In the genomic region with DNA sequence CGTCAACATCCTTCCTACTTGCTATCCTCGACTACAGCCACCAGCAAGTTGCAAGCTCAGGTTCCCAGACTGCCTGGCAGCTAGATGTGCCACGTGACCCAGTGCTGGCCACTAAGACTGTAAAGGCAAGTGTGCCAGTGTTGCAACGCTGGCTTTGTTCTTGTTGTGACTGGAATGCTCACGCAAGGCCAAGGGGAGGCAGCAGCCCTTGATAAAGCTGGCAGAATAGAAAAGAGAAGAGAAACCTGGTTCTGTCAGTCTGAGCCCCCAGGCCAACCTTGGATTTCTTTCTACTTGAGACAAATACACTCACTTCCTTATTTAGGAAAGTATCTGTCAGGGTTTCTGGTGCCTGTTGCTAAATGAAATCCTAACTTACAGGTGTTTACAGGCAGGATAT, we compare ENCODE assay signal across 9 cellular contexts.
DNase-seq lines count a peak whose midpoint lies in the region; ATAC-seq and TF ChIP-seq lines count a peak whose summit lies in the region.
"Had no signal": no experiment of that assay in that cellular context is flagged by ENCODE, and none has a peak within 500 bp of the region (broad histone marks: within the 10 kb centered on the region; RNA-seq: fewer than 3 reads in every experiment).

No MANE protein-coding gene starts in this region.

- no peak overlapping the region for H3K4me3 Mint-ChIP-seq in CD4-positive, alpha-beta memory T cell

- H3K27ac ChIP-seq in heart right ventricle: peak overlapping the region; percentile 48 to 93 (median 84)
- H3K27ac ChIP-seq in smooth muscle cell (ENCODE audit: low read depth): peak overlapping the region; percentile 48
- no peak overlapping the region for H3K27ac ChIP-seq in CD4-positive, alpha-beta memory T cell (ENCODE audit: low read depth, low read length)

- H3K36me3 ChIP-seq in heart right ventricle (peaks cover 0 to 47% (median 0%) of the 10 kb centered on the region in 9 donors), smooth muscle cell (ENCODE audit: low read depth) (no peaks in the 10 kb centered on the region)
- H3K36me3 ChIP-seq in CD4-positive, alpha-beta memory T cell (ENCODE audit: insufficient read depth, low read length): peaks cover 13% of the 10 kb centered on the region
- H3K36me3 ChIP-seq: brain microvascular endothelial cell had no signal

- H3F3A ChIP-seq in smooth muscle cell (ENCODE audit: low read depth): no peaks in the 10 kb centered on the region

- H3K4me2 ChIP-seq in smooth muscle cell: no peak overlapping the region

- H3K4me1 ChIP-seq in heart right ventricle (peaks cover 7 to 68% (median 47%) of the 10 kb centered on the region in 9 donors), smooth muscle cell (ENCODE audit: low read depth) (no peaks in the 10 kb centered on the region)
- H3K4me1 ChIP-seq in CD4-positive, alpha-beta memory T cell (ENCODE audit: insufficient read depth, low read length): no peaks in the 10 kb centered on the region

- H3K9me3 ChIP-seq in heart right ventricle: no peaks in the 10 kb centered on the region
- H3K9me3 ChIP-seq in smooth muscle cell (replicated peaks; ENCODE audit: low read depth): no peaks in the 10 kb centered on the region
- no peaks in the 10 kb centered on the region for H3K9me3 ChIP-seq in CD4-positive, alpha-beta memory T cell (ENCODE audit: control insufficient read depth in 1 of 2, low read length in 2 of 2)

- H2AFZ ChIP-seq in smooth muscle cell (ENCODE audit: low read depth): no peak overlapping the region

- H3K79me2 ChIP-seq in smooth muscle cell (ENCODE audit: low read depth): no peaks in the 10 kb centered on the region

- H3K9ac ChIP-seq in smooth muscle cell (ENCODE audit: low read depth): no peak overlapping the region

- 42 to 56% methylated on average over 5 of the region's 5 CpGs for WGBS in heart right ventricle, 2 donors
- WGBS in smooth muscle cell (ENCODE audit: low lambda C conversion rate): 85% methylated on average over 5 of the region's 5 CpGs

- CTCF ChIA-PET in CD4-positive, alpha-beta memory T cell (lab: Charles Lee; ENCODE audit: partially characterized antibody): interaction anchor here (1.4 kb wide), 1 partner anchor 120 kb away, joined by 7 read pairs; no protein-coding TSS in a partner anchor

- ATAC-seq in HG02623 (IDR thresholded peaks at IDR 0.05; ENCODE audit: unreplicated experiment) (peak; percentile 58), heart right ventricle (peak; percentile 65 to 86 (median 80)), GM21576 (IDR thresholded peaks at IDR 0.05; ENCODE audit: unreplicated experiment) (no peak)

- intact Hi-C loops in heart right ventricle (cut with DNase I): loop anchor here in 1 of 10 donors (10.0 kb wide), 1 partner anchor 122 kb away; no protein-coding TSS in a partner anchor
- intact Hi-C loops in CD4-positive, alpha-beta memory T cell (cut with micrococcal nuclease): no loop called here

- H3K4me3 ChIP-seq in heart right ventricle (no peak overlapping the region), smooth muscle cell (no peak overlapping the region)
- no peak overlapping the region for H3K4me3 ChIP-seq in CD4-positive, alpha-beta memory T cell (ENCODE audit: low read length in 2 of 2)

- no peaks in the 10 kb centered on the region for H3K27me3 Mint-ChIP-seq in CD4-positive, alpha-beta memory T cell

- H4K20me1 ChIP-seq in smooth muscle cell (ENCODE audit: low read depth): no peaks in the 10 kb centered on the region

- peak; percentile 69 for DNase-seq in SKM-1 (lab: John Stamatoyannopoulos, UW; ENCODE audit: unreplicated experiment)
- peak; percentile 70 to 78 for DNase-seq in heart right ventricle
- no peak for DNase-seq in smooth muscle cell (lab: John Stamatoyannopoulos, UW; ENCODE audit: unreplicated experiment)
- no peak for DNase-seq in islet precursor cell
- DNase-seq in CD4-positive, alpha-beta memory T cell: no peak
- no peak for DNase-seq in NCI-H2081 treated with DMSO at 0.1 percent for 48 hours (lab: John Stamatoyannopoulos, UW)

- H3K27me3 ChIP-seq in heart right ventricle (no peaks in the 10 kb centered on the region), smooth muscle cell (ENCODE audit: low read depth) (no peaks in the 10 kb centered on the region)
- no peaks in the 10 kb centered on the region for H3K27me3 ChIP-seq in CD4-positive, alpha-beta memory T cell (ENCODE audit: insufficient read depth, low read length)
- H3K27me3 ChIP-seq: brain microvascular endothelial cell had no signal

- no peak overlapping the region for H3K27ac Mint-ChIP-seq in CD4-positive, alpha-beta memory T cell

- peaks cover 36 to 42% of the 10 kb centered on the region in 2 donors for H3K36me3 Mint-ChIP-seq in CD4-positive, alpha-beta memory T cell

- TF ChIP-seq CTCF in heart right ventricle (IDR thresholded peaks at IDR 0.05) (no peak), smooth muscle cell (IDR thresholded peaks at IDR 0.05; ENCODE audit: borderline replicate concordance, insufficient read depth, poor library complexity, severe bottlenecking) (no peak)

- POLR2A ChIA-PET in CD4-positive, alpha-beta memory T cell (lab: Charles Lee; ENCODE audit: partially characterized antibody): no interaction called here

- no peaks in the 10 kb centered on the region for H3K9me3 Mint-ChIP-seq in CD4-positive, alpha-beta memory T cell

- no peaks in the 10 kb centered on the region for H3K4me1 Mint-ChIP-seq in CD4-positive, alpha-beta memory T cell

Comparison
In these comparisons a context has a peak if more than half of its experiments do, and no peak if none do; other contexts are left out.
1. DNase-seq: peak in SKM-1 (single experiment) and heart right ventricle (2 of 2); none in smooth muscle cell (single experiment), islet precursor cell (single experiment), CD4-positive, alpha-beta memory T cell (0 of 5) and NCI-H2081 treated with DMSO at 0.1 percent for 48 hours (single experiment).